Comparison of ENCODE assay signal across 6 cellular contexts in genomic region chr11:94545641-94546470, GRCh38. TPM values are rescaled to one million over a fixed set of nuclear protein-coding genes. Genes with fewer than 3 reads are reported as not detected.
DNase-seq lines count a peak whose midpoint lies in the region; ATAC-seq, FAIRE-seq and TF ChIP-seq lines count a peak whose summit lies in the region.

No MANE protein-coding gene starts in this region.

- no peak for TF ChIP-seq EP300 in A549 (IDR thresholded peaks at IDR 0.05)

- H3K27ac ChIP-seq in A549 (no peak overlapping the region), iPS DF 6.9 (ENCODE audit: low read length) (no peak overlapping the region)

- DNase-seq in A549 (ENCODE audit: low read depth in 1 of 2, low spot score in 1 of 2) (no peak), MV-4-11 (lab: John Stamatoyannopoulos, UW) (peak; percentile 72), iPS DF 6.9 (ENCODE audit: low read depth, low spot score) (no peak), DMS79 (lab: John Stamatoyannopoulos, UW) (no peak), iPS-NIHi11 (ENCODE audit: low spot score) (no peak)

- no peaks in the 10 kb centered on the region for H3K36me3 ChIP-seq in iPS DF 6.9 (ENCODE audit: control insufficient read depth, insufficient read depth, low read length)

- POLR2A ChIA-PET in A549 (lab: Yijun Ruan, JAX): no interaction called here

- no peak for TF ChIP-seq CTCF in A549 (IDR thresholded peaks at IDR 0.05)

- H3K4me3 ChIP-seq in A549 (no peak overlapping the region), iPS DF 6.9 (ENCODE audit: low read length) (peak overlapping the region; percentile 57; the same call in 1 of the 2 replicates)

- peak overlapping the region; percentile 80 for H3K4me2 ChIP-seq in A549

- H3K9me3 ChIP-seq in A549: no peaks in the 10 kb centered on the region
- H3K9me3 ChIP-seq in iPS DF 6.9 (ENCODE audit: control insufficient read depth, insufficient read depth, low read length): no peaks in the 10 kb centered on the region

- TF ChIP-seq RAD21 in A549 (conservative IDR thresholded peaks at IDR 0.05 in 1 of 2, IDR thresholded peaks at IDR 0.05 in 1 of 2): no peak

- FAIRE-seq in A549 (lab: Jason Lieb, UNC): no peak

- 92% methylated on average over 19 of the region's 19 CpGs for WGBS in A549 (ENCODE audit: missing lambda C conversion rate)
- no CpG with 5 or more reads among the region's 19 CpGs for WGBS in iPS DF 6.9 (ENCODE audit: insufficient coverage, insufficient read length)

- CTCF ChIA-PET in A549 (lab: Yijun Ruan, JAX): interaction anchor here (1.2 kb wide), 1 partner anchor 10 kb away, joined by 4 read pairs; no protein-coding TSS in a partner anchor

- no peak for ATAC-seq in A549
- ATAC-seq in GM21367 (IDR thresholded peaks at IDR 0.05; ENCODE audit: unreplicated experiment): no peak

- TF ChIP-seq POLR2A in A549 (IDR thresholded peaks at IDR 0.05; ENCODE audit: low read length): no peak

- H3K4me1 ChIP-seq in A549 (peaks cover 23% of the 10 kb centered on the region), iPS DF 6.9 (ENCODE audit: control insufficient read depth, insufficient read depth, low read length) (no peaks in the 10 kb centered on the region; the same call in 1 of the 2 replicates)

- H3K27me3 ChIP-seq in iPS DF 6.9 (ENCODE audit: control insufficient read depth, insufficient read depth, low read length): peaks cover 3% of the 10 kb centered on the region; the same call in 1 of the 2 replicates

TF ChIP-seq in A549, 52 proteins besides CTCF, POLR2A, EP300 and RAD21 (continues in another document):
- no peak for TF ChIP-seq JUNB (IDR thresholded peaks at IDR 0.05)
- no peak for TF ChIP-seq KDM5A (IDR thresholded peaks at IDR 0.05)
- TF ChIP-seq HOXB13 (CRISPR knock-in tag; IDR thresholded peaks at IDR 0.05; ENCODE audit: low read depth): no peak
- TF ChIP-seq USF2 (IDR thresholded peaks at IDR 0.05): no peak
- TF ChIP-seq FOXS1 (CRISPR knock-in tag; IDR thresholded peaks at IDR 0.05): no peak
- no peak for TF ChIP-seq NR3C1 (IDR thresholded peaks at IDR 0.05)
- no peak for TF ChIP-seq E2F6 (IDR thresholded peaks at IDR 0.05; ENCODE audit: borderline replicate concordance, low read depth)
- TF ChIP-seq CHD4 (IDR thresholded peaks at IDR 0.05; ENCODE audit: borderline replicate concordance): no peak
- TF ChIP-seq HOXB5 (CRISPR knock-in tag; IDR thresholded peaks at IDR 0.05): no peak
- no peak for TF ChIP-seq MAX (IDR thresholded peaks at IDR 0.05)
- TF ChIP-seq ELK1 (IDR thresholded peaks at IDR 0.05; ENCODE audit: low read depth, low read length): no peak
- TF ChIP-seq ZC3H11A (IDR thresholded peaks at IDR 0.05): no peak
- no peak for TF ChIP-seq HES2 (IDR thresholded peaks at IDR 0.05)
- TF ChIP-seq HEYL (CRISPR knock-in tag; IDR thresholded peaks at IDR 0.05): no peak
- TF ChIP-seq JUN (IDR thresholded peaks at IDR 0.05): no peak
- no peak for TF ChIP-seq ATOH8 (CRISPR knock-in tag; IDR thresholded peaks at IDR 0.05; ENCODE audit: low read depth)
- no peak for TF ChIP-seq NPAS2 (CRISPR knock-in tag; IDR thresholded peaks at IDR 0.05; ENCODE audit: borderline replicate concordance)
- TF ChIP-seq RCOR1 (IDR thresholded peaks at IDR 0.05; ENCODE audit: low read depth, low read length): no peak
- no peak for TF ChIP-seq FOSL2 (IDR thresholded peaks at IDR 0.05)
- no peak for TF ChIP-seq FOSL2 (CRISPR knock-in tag; IDR thresholded peaks at IDR 0.05)

RNA-seq across cellular contexts. Expression of gene FUT4, which starts 2.1 kb away (rescaled TPM):
- polyA plus RNA-seq in A549 (2011; rRNA removed) (1.7 and 1.8 TPM in 2 replicates), A549 (2017; fragmentation: RNase III; extraction: RNeasy Plus Mini Kit Qiagen cat#74134 plus additional on column Dnase treatment) (1.6 TPM in 3 replicates)
- polyA plus RNA-seq in A549 (2012; cell fraction: cytosol; rRNA removed): 1.2 and 1.7 TPM in 2 replicates
- 1.6 and 1.8 TPM in 2 replicates for polyA plus RNA-seq in A549 (2012; cell fraction: nucleus; rRNA removed)
- 1.8 and 2.2 TPM in 2 replicates for polyA minus RNA-seq in A549 (2011; rRNA and poly(A)+ RNA removed)

RNA-seq across cellular contexts. Expression of gene PIWIL4, which starts 21.3 kb away (rescaled TPM):
- 0.35 and 0.81 TPM in 2 replicates for polyA plus RNA-seq in A549 (2011; rRNA removed)
- polyA plus RNA-seq in A549 (2012; cell fraction: cytosol; rRNA removed): 0.11 and 0.17 TPM in 2 replicates
- 0.18 and 0.28 TPM in 2 replicates for polyA plus RNA-seq in A549 (2012; cell fraction: nucleus; rRNA removed)
- polyA plus RNA-seq in A549 (2017; fragmentation: RNase III; extraction: RNeasy Plus Mini Kit Qiagen cat#74134 plus additional on column Dnase treatment): 0.18 to 0.29 TPM (median 0.28 TPM) in 3 replicates
- 0.21 and 0.29 TPM in 2 replicates for polyA minus RNA-seq in A549 (2011; rRNA and poly(A)+ RNA removed)

RNA-seq across cellular contexts. Expression of gene C11orf97, which starts 33.6 kb away (rescaled TPM):
- polyA plus RNA-seq in A549 (2011; rRNA removed) (not detected in 2 replicates), A549 (2017; fragmentation: RNase III; extraction: RNeasy Plus Mini Kit Qiagen cat#74134 plus additional on column Dnase treatment) (not detected in 3 replicates)
- polyA plus RNA-seq in A549 (2012; cell fraction: cytosol; rRNA removed): not detected in 2 replicates
- polyA plus RNA-seq in A549 (2012; cell fraction: nucleus; rRNA removed): not detected in 2 replicates
- not detected in 2 replicates for polyA minus RNA-seq in A549 (2011; rRNA and poly(A)+ RNA removed)

RNA-seq across cellular contexts. Expression of gene ANKRD49, which starts 52.1 kb away (rescaled TPM):
- polyA plus RNA-seq in A549 (2011; rRNA removed) (15.4 and 20.3 TPM in 2 replicates), A549 (2017; fragmentation: RNase III; extraction: RNeasy Plus Mini Kit Qiagen cat#74134 plus additional on column Dnase treatment) (7.4 to 9.7 TPM (median 9.6 TPM) in 3 replicates)
- polyA plus RNA-seq in A549 (2012; cell fraction: cytosol; rRNA removed): 3.4 and 3.5 TPM in 2 replicates
- polyA plus RNA-seq in A549 (2012; cell fraction: nucleus; rRNA removed): 2.8 and 5.1 TPM in 2 replicates
- 4.5 and 6.0 TPM in 2 replicates for polyA minus RNA-seq in A549 (2011; rRNA and poly(A)+ RNA removed)

RNA-seq across cellular contexts. Expression of gene MRE11, which starts 52.2 kb away (rescaled TPM):
- polyA plus RNA-seq in A549 (2011; rRNA removed) (18.2 and 28.4 TPM in 2 replicates), A549 (2017; fragmentation: RNase III; extraction: RNeasy Plus Mini Kit Qiagen cat#74134 plus additional on column Dnase treatment) (19.2 to 23.2 TPM (median 21.1 TPM) in 3 replicates)
- 4.3 and 4.5 TPM in 2 replicates for polyA plus RNA-seq in A549 (2012; cell fraction: cytosol; rRNA removed)
- polyA plus RNA-seq in A549 (2012; cell fraction: nucleus; rRNA removed): 5.2 and 9.3 TPM in 2 replicates
- 7.4 and 8.6 TPM in 2 replicates for polyA minus RNA-seq in A549 (2011; rRNA and poly(A)+ RNA removed)
